8 cellular contexts compared by ENCODE assay signal in genomic region chr2:134207589-134208209, GRCh38. TPM values are rescaled to one million over a fixed set of nuclear protein-coding genes. Genes with fewer than 3 reads are reported as not detected.
DNase-seq lines count a peak whose midpoint lies in the region; ATAC-seq and TF ChIP-seq lines count a peak whose summit lies in the region.

No MANE protein-coding gene starts in this region.

- H3K27me3 ChIP-seq in effector memory CD4-positive, alpha-beta T cell (replicated peaks; ENCODE audit: control insufficient read depth, insufficient read depth, low read length, poor library complexity, severe bottlenecking): no peaks in the 10 kb centered on the region
- H3K27me3 ChIP-seq in naive thymus-derived CD4-positive, alpha-beta T cell (ENCODE audit: control insufficient read depth in 2 of 2, insufficient read depth in 2 of 2, low read length in 2 of 2): no peaks in the 10 kb centered on the region
- H3K27me3 ChIP-seq in tibial nerve: no peaks in the 10 kb centered on the region

- peaks cover 0 to 5% (median 0%) of the 10 kb centered on the region in 11 donors for H3K9me3 Mint-ChIP-seq in naive thymus-derived CD4-positive, alpha-beta T cell

- H3K4me1 Mint-ChIP-seq in naive thymus-derived CD4-positive, alpha-beta T cell: peaks cover 5 to 17% (median 11%) of the 10 kb centered on the region in 7 donors

- 63 to 64% methylated on average over 5 of the region's 5 CpGs for WGBS in tibial nerve, 2 donors

- TF ChIP-seq CTCF in tibial nerve (IDR thresholded peaks at IDR 0.05): peak; percentile 26 to 58 (median 50)

- peak; percentile 74 for ATAC-seq in GM21825 (IDR thresholded peaks at IDR 0.05; ENCODE audit: unreplicated experiment)
- ATAC-seq in naive thymus-derived CD4-positive, alpha-beta T cell: peak; percentile 92

- peaks cover 0 to 1% (median 0%) of the 10 kb centered on the region in 5 donors for H3K36me3 Mint-ChIP-seq in naive thymus-derived CD4-positive, alpha-beta T cell

- H3K27ac ChIP-seq in effector memory CD4-positive, alpha-beta T cell (ENCODE audit: insufficient read depth, low read length, poor library complexity, severe bottlenecking): no peak overlapping the region
- no peak overlapping the region for H3K27ac ChIP-seq in naive thymus-derived CD4-positive, alpha-beta T cell (ENCODE audit: low read depth, low read length)
- no peak overlapping the region for H3K27ac ChIP-seq in tibial nerve

- H3K36me3 ChIP-seq in effector memory CD4-positive, alpha-beta T cell (ENCODE audit: control insufficient read depth, insufficient read depth, low read length): no peaks in the 10 kb centered on the region
- no peaks in the 10 kb centered on the region for H3K36me3 ChIP-seq in naive thymus-derived CD4-positive, alpha-beta T cell (ENCODE audit: control insufficient read depth in 2 of 3, insufficient read depth in 3 of 3, low read length in 3 of 3)
- H3K36me3 ChIP-seq in tibial nerve: no peaks in the 10 kb centered on the region

- intact Hi-C loops in naive thymus-derived CD4-positive, alpha-beta T cell (cut with micrococcal nuclease): loop anchor here (5.0 kb wide), 4 partner anchors 40 to 320 kb away; no protein-coding TSS in a partner anchor

- no peak for TF ChIP-seq EP300 in tibial nerve (IDR thresholded peaks at IDR 0.05)

- no peak overlapping the region for H3K4me3 ChIP-seq in effector memory CD4-positive, alpha-beta T cell (ENCODE audit: insufficient read depth, low read depth, low read length, poor library complexity, severe bottlenecking)
- no peak overlapping the region for H3K4me3 ChIP-seq in naive thymus-derived CD4-positive, alpha-beta T cell (ENCODE audit: low read length)
- no peak overlapping the region for H3K4me3 ChIP-seq in tibial nerve

- H3K4me1 ChIP-seq in effector memory CD4-positive, alpha-beta T cell (ENCODE audit: control insufficient read depth, insufficient read depth, low read length, poor library complexity, severe bottlenecking): peaks cover 34% of the 10 kb centered on the region
- peaks cover 21 to 34% of the 10 kb centered on the region in 2 donors for H3K4me1 ChIP-seq in naive thymus-derived CD4-positive, alpha-beta T cell (ENCODE audit: control insufficient read depth in 2 of 2, insufficient read depth in 2 of 2, low read length in 2 of 2)
- peaks cover 0 to 39% (median 22%) of the 10 kb centered on the region in 4 donors for H3K4me1 ChIP-seq in tibial nerve

- DNase-seq in ELF-1 (ENCODE audit: low read depth, low spot score): peak; percentile 70
- peak; percentile 8 for DNase-seq in NCI-H1092 (lab: John Stamatoyannopoulos, UW)
- DNase-seq in activated CD4-positive, alpha-beta T cell treated with anti-CD3 and anti-CD28 coated beads, Interleukin-2, amount 50 U/mL, for 1 hour: peak; percentile 68
- peak; percentile 36 to 40 (median 37) for DNase-seq in effector memory CD4-positive, alpha-beta T cell
- DNase-seq in naive thymus-derived CD4-positive, alpha-beta T cell: peak; percentile 39 to 62 (median 53)
- DNase-seq in tibial nerve (ENCODE audit: low spot score in 2 of 2): peak; percentile 17 to 33
- DNase-seq in NCI-H2081 (lab: John Stamatoyannopoulos, UW): no peak

- TF ChIP-seq POLR2A in tibial nerve (IDR thresholded peaks at IDR 0.05): no peak

- H3K27ac Mint-ChIP-seq in naive thymus-derived CD4-positive, alpha-beta T cell: peak overlapping the region in 1 of 9 donors; percentile 53

- CTCF ChIA-PET in naive thymus-derived CD4-positive, alpha-beta T cell (lab: Charles Lee): interaction anchor here (0.7 to 4.4 kb wide), 14 partner anchors 9 to 318 kb away, joined by 3 to 93 read pairs (median 4); no protein-coding TSS in a partner anchor

- no peaks in the 10 kb centered on the region for H3K9me3 ChIP-seq in effector memory CD4-positive, alpha-beta T cell (ENCODE audit: control insufficient read depth, low read length)
- H3K9me3 ChIP-seq in naive thymus-derived CD4-positive, alpha-beta T cell (ENCODE audit: control insufficient read depth in 2 of 3, low read length in 3 of 3): no peaks in the 10 kb centered on the region
- no peaks in the 10 kb centered on the region for H3K9me3 ChIP-seq in tibial nerve

- no peaks in the 10 kb centered on the region for H3K27me3 Mint-ChIP-seq in naive thymus-derived CD4-positive, alpha-beta T cell

- no peak overlapping the region for H3K4me3 Mint-ChIP-seq in naive thymus-derived CD4-positive, alpha-beta T cell

- POLR2A ChIA-PET in naive thymus-derived CD4-positive, alpha-beta T cell (lab: Charles Lee): interaction anchor here (0.6 to 4.4 kb wide), 5 partner anchors 24 to 151 kb away, joined by 3 to 35 read pairs (median 3); no protein-coding TSS in a partner anchor

RNA-seq across cellular contexts. Expression of gene MGAT5, which starts 46.2 kb away (rescaled TPM):
- total RNA-seq in naive thymus-derived CD4-positive, alpha-beta T cell: 10 to 100 TPM; 35.5 to 48.0 (median 40.3) TPM
- 1 to 10 TPM; 5.3 to 8.5 TPM for polyA plus RNA-seq in naive thymus-derived CD4-positive, alpha-beta T cell
- 10 to 100 TPM; 34.1 to 47.5 (median 42.6) TPM for total RNA-seq in tibial nerve

Comparison
In these comparisons a context has a peak if more than half of its experiments do, and no peak if none do; other contexts are left out.
1. DNase-seq: peak in ELF-1 (single experiment), NCI-H1092 (single experiment), activated CD4-positive, alpha-beta T cell treated with anti-CD3 and anti-CD28 coated beads, Interleukin-2, amount 50 U/mL, for 1 hour (single experiment), effector memory CD4-positive, alpha-beta T cell (3 of 3), naive thymus-derived CD4-positive, alpha-beta T cell (9 of 9) and tibial nerve (2 of 2); none in NCI-H2081 (0 of 2).